ENCODE assay signal across 13 cellular contexts in genomic region chr5:1570975-1571374, GRCh38.
"Had no signal": no experiment of that assay in that cellular context is flagged by ENCODE, and none has a peak within 500 bp of the region (broad histone marks: within the 10 kb centered on the region; RNA-seq: fewer than 3 reads in every experiment).

No MANE protein-coding gene starts in this region.

- H3K27ac Mint-ChIP-seq: activated CD4-positive, alpha-beta memory T cell treated with anti-CD3 and anti-CD28 coated beads for 36 hours; activated CD8-positive, alpha-beta memory T cell treated with anti-CD3 and anti-CD28 coated beads, Interleukin-2, amount 10 ng/mL, durations not matched to agents 7 days and 5 days; activated naive CD8-positive, alpha-beta T cell; natural killer cell treated with Interleukin-12 subunit alpha and Interleukin-12 subunit beta and Interleukin-15 and Interleukin-18, amount 100 ng/mL, for 72 hours; stimulated activated memory B cell treated with anti-CD40 and anti-IgM and Interleukin-4, amounts not matched to agents 10 μg/mL and 1 μg/mL and 100 μg/mL, for 72 hours; T-helper 1 cell treated with Interleukin-12 subunit alpha and Interleukin-12 subunit beta and Interleukin-4 antibody, amounts not matched to agents 30 μg/mL and 1 μg/mL, for 36 hours had no signal

- H3K9me3 Mint-ChIP-seq: natural killer cell treated with Interleukin-12 subunit alpha and Interleukin-12 subunit beta and Interleukin-15 and Interleukin-18, amount 100 ng/mL, for 72 hours had no signal

- H3K9ac ChIP-seq: parathyroid adenoma had no signal

- DNase-seq: activated CD4-positive, alpha-beta memory T cell treated with anti-CD3 and anti-CD28 coated beads for 36 hours; activated CD4-positive, CD25-positive, alpha-beta regulatory T cell treated with anti-CD3 and anti-CD28 coated beads, Interleukin-2, amount 50 U/mL, for 72 hours; activated CD8-positive, alpha-beta memory T cell treated with anti-CD3 and anti-CD28 coated beads, Interleukin-2, amount 10 ng/mL, durations not matched to agents 7 days and 5 days; caudate nucleus; stimulated activated CD4-positive, alpha-beta T cell treated with anti-CD3 and anti-CD28 coated beads, Interleukin-4, amount 100 ng/mL, for 4 hours had no signal

- H3K27me3 Mint-ChIP-seq: activated CD4-positive, alpha-beta memory T cell treated with anti-CD3 and anti-CD28 coated beads for 36 hours; activated CD8-positive, alpha-beta memory T cell treated with anti-CD3 and anti-CD28 coated beads, Interleukin-2, amount 10 ng/mL, durations not matched to agents 7 days and 5 days; activated naive CD8-positive, alpha-beta T cell; natural killer cell treated with Interleukin-12 subunit alpha and Interleukin-12 subunit beta and Interleukin-15 and Interleukin-18, amount 100 ng/mL, for 72 hours; stimulated activated memory B cell treated with anti-CD40 and anti-IgM and Interleukin-4, amounts not matched to agents 10 μg/mL and 1 μg/mL and 100 μg/mL, for 72 hours had no signal

- ATAC-seq: activated CD8-positive, alpha-beta memory T cell treated with anti-CD3 and anti-CD28 coated beads, Interleukin-2, amount 10 ng/mL, durations not matched to agents 7 days and 5 days; esophagus mucosa; natural killer cell treated with Interleukin-12 subunit alpha and Interleukin-12 subunit beta and Interleukin-15 and Interleukin-18, amount 100 ng/mL, for 72 hours; sciatic nerve; stimulated activated memory B cell treated with anti-CD40 and anti-IgM and Interleukin-4, amounts not matched to agents 10 μg/mL and 1 μg/mL and 100 μg/mL, for 72 hours had no signal

- H3K27ac ChIP-seq: parathyroid adenoma, VCaP had no signal

- H3K79me2 ChIP-seq: parathyroid adenoma had no signal

- H3K4me1 Mint-ChIP-seq: activated CD8-positive, alpha-beta memory T cell treated with anti-CD3 and anti-CD28 coated beads, Interleukin-2, amount 10 ng/mL, durations not matched to agents 7 days and 5 days had no signal

- H3K4me3 Mint-ChIP-seq: activated CD4-positive, alpha-beta memory T cell treated with anti-CD3 and anti-CD28 coated beads for 36 hours; activated CD8-positive, alpha-beta memory T cell treated with anti-CD3 and anti-CD28 coated beads, Interleukin-2, amount 10 ng/mL, durations not matched to agents 7 days and 5 days; activated naive CD8-positive, alpha-beta T cell; natural killer cell treated with Interleukin-12 subunit alpha and Interleukin-12 subunit beta and Interleukin-15 and Interleukin-18, amount 100 ng/mL, for 72 hours; stimulated activated memory B cell treated with anti-CD40 and anti-IgM and Interleukin-4, amounts not matched to agents 10 μg/mL and 1 μg/mL and 100 μg/mL, for 72 hours; T-helper 1 cell treated with Interleukin-12 subunit alpha and Interleukin-12 subunit beta and Interleukin-4 antibody, amounts not matched to agents 30 μg/mL and 1 μg/mL, for 36 hours had no signal
